1 cellular context compared by ENCODE assay signal in genomic region chr5:110738812-110739651, GRCh38.
TF ChIP-seq lines count a peak whose summit lies in the region.

Gene SLC25A46 (plus strand): TSS chr5:110739007. CDS start chr5:110739120, 113 bp downstream.

TF ChIP-seq in HepG2, 621 proteins besides CTCF, POLR2A, EP300 and RAD21 (continued from another document and continues in another):
- TF ChIP-seq THAP7 (CRISPR knock-in tag; IDR thresholded peaks at IDR 0.05) (peak; percentile 86; the same call in 1 of the 2 replicates), THAP8 (CRISPR knock-in tag; IDR thresholded peaks at IDR 0.05; ENCODE audit: borderline replicate concordance) (0 out of 2 replicates have a peak, but pooled peaks have one; percentile 6), HNF4A (CRISPR knock-in tag; IDR thresholded peaks at IDR 0.05) (no peak), ZNF343 (CRISPR knock-in tag; IDR thresholded peaks at IDR 0.05) (peak; percentile 88), ZNF563 (CRISPR knock-in tag; IDR thresholded peaks at IDR 0.05) (peak; percentile 80), ATF1 (CRISPR knock-in tag; IDR thresholded peaks at IDR 0.05) (0 out of 2 replicates have a peak, but pooled peaks have one; percentile 25), AKNA (CRISPR knock-in tag; IDR thresholded peaks at IDR 0.05; ENCODE audit: borderline replicate concordance) (no peak), BRF2 (CRISPR knock-in tag; IDR thresholded peaks at IDR 0.05) (no peak), THAP9 (CRISPR knock-in tag; IDR thresholded peaks at IDR 0.05; ENCODE audit: borderline replicate concordance) (peak; percentile 62; the same call in 1 of the 2 replicates), NFYB (CRISPR knock-in tag; IDR thresholded peaks at IDR 0.05) (peak; percentile 58), ZNF879 (CRISPR knock-in tag; IDR thresholded peaks at IDR 0.05) (0 out of 2 replicates have a peak, but pooled peaks have one; percentile 70), ZNF564 (CRISPR knock-in tag; IDR thresholded peaks at IDR 0.05) (no peak; the same call in 1 of the 2 replicates), ZNF275 (CRISPR knock-in tag; IDR thresholded peaks at IDR 0.05; ENCODE audit: borderline replicate concordance) (peak; percentile 88; the same call in 1 of the 2 replicates), ZNF605 (CRISPR knock-in tag; IDR thresholded peaks at IDR 0.05) (peak; percentile 95), ZNF124 (CRISPR knock-in tag; IDR thresholded peaks at IDR 0.05) (no peak), POGZ (CRISPR knock-in tag; IDR thresholded peaks at IDR 0.05) (peak; percentile 53), ZNF24 (IDR thresholded peaks at IDR 0.05) (no peak), ZNF292 (CRISPR knock-in tag; IDR thresholded peaks at IDR 0.05; ENCODE audit: borderline replicate concordance, low read depth) (peak; percentile 63), EEA1 (CRISPR knock-in tag; IDR thresholded peaks at IDR 0.05; ENCODE audit: borderline replicate concordance) (0 out of 2 replicates have a peak, but pooled peaks have one; percentile 46), ZSCAN30 (CRISPR knock-in tag; IDR thresholded peaks at IDR 0.05) (peak; percentile 71; the same call in 1 of the 2 replicates), ZNF407 (CRISPR knock-in tag; IDR thresholded peaks at IDR 0.05; ENCODE audit: not compliant biosample characterization) (peak; percentile 55), SKI (IDR thresholded peaks at IDR 0.05; ENCODE audit: partially characterized antibody) (no peak), ZNF704 (CRISPR knock-in tag; IDR thresholded peaks at IDR 0.05; ENCODE audit: borderline replicate concordance) (peak; percentile 60; the same call in 1 of the 2 replicates), PHB2 (IDR thresholded peaks at IDR 0.05; ENCODE audit: partially characterized antibody) (no peak), JDP2 (CRISPR knock-in tag; IDR thresholded peaks at IDR 0.05; ENCODE audit: borderline replicate concordance) (no peak), MAFG (CRISPR knock-in tag; IDR thresholded peaks at IDR 0.05) (no peak), BATF2 (CRISPR knock-in tag; IDR thresholded peaks at IDR 0.05) (no peak), DRAP1 (CRISPR knock-in tag; IDR thresholded peaks at IDR 0.05) (peak; percentile 59), ZNF234 (CRISPR knock-in tag; conservative IDR thresholded peaks at IDR 0.05) (no peak), ZMYM2 (CRISPR knock-in tag; IDR thresholded peaks at IDR 0.05) (peak; percentile 50; the same call in 1 of the 2 replicates), TGIF2 (CRISPR knock-in tag; IDR thresholded peaks at IDR 0.05) (peak; percentile 95), SRF (IDR thresholded peaks at IDR 0.05; ENCODE audit: low read depth, low read length) (peak; percentile 78; the same call in 1 of the 2 replicates), MXD4 (CRISPR knock-in tag; IDR thresholded peaks at IDR 0.05) (peak; percentile 77), FOXK1 (CRISPR knock-in tag; IDR thresholded peaks at IDR 0.05; ENCODE audit: borderline replicate concordance, low read depth) (peak; percentile 62; the same call in 1 of the 2 replicates)
